Comparison of ENCODE assay signal across 17 cellular contexts in genomic region chr21:36753556-36753955, GRCh38. TPM values are rescaled to one million over a fixed set of nuclear protein-coding genes. Genes with fewer than 3 reads are reported as not detected.
DNase-seq lines count a peak whose midpoint lies in the region; ATAC-seq and TF ChIP-seq lines count a peak whose summit lies in the region.
"Had no signal": no experiment of that assay in that cellular context is flagged by ENCODE, and none has a peak within 500 bp of the region (broad histone marks: within the 10 kb centered on the region; RNA-seq: fewer than 3 reads in every experiment).

No MANE protein-coding gene starts in this region.

- no peaks in the 10 kb centered on the region for H3K27me3 Mint-ChIP-seq in chondrocyte (ENCODE audit: low read depth)
- H3K27me3 Mint-ChIP-seq in neural progenitor cell (ENCODE audit: insufficient read depth, low read depth) = peaks cover 8% of the 10 kb centered on the region

- H3K36me3 ChIP-seq in MG63 (peaks cover 15% of the 10 kb centered on the region), neural progenitor cell (no peaks in the 10 kb centered on the region), left lung (peaks cover 0 to 12% of the 10 kb centered on the region in 2 donors)
- H3K36me3 ChIP-seq: BLaER1 had no signal

- H3K4me3 ChIP-seq in AG10803 (ENCODE audit: low read length) = no peak overlapping the region
- no peak overlapping the region for H3K4me3 ChIP-seq in MG63
- no peak overlapping the region for H3K4me3 ChIP-seq in neural progenitor cell
- no peak overlapping the region for H3K4me3 ChIP-seq in left lung
- H3K4me3 ChIP-seq: BLaER1 had no signal

- H3K4me1 ChIP-seq in neural progenitor cell (peaks cover 73% of the 10 kb centered on the region), left lung (peaks cover 0 to 6% of the 10 kb centered on the region in 2 donors)

- no peaks in the 10 kb centered on the region for H4K20me1 ChIP-seq in neural progenitor cell (ENCODE audit: low read depth)
- H4K20me1 ChIP-seq: BLaER1 had no signal

- DNase-seq in AG10803 (ENCODE audit: low read depth) (peak; percentile 56), MG63 (peak; percentile 40), chondrocyte (ENCODE audit: low spot score) (no peak), neural progenitor cell (ENCODE audit: low spot score) (no peak), left lung (no peak), NCI-H1092 (lab: John Stamatoyannopoulos, UW) (no peak)
- no peak for DNase-seq in NK-92 treated with Interleukin-12 subunit alpha and Interleukin-12 subunit beta, amount 100 ng/mL, for 24 hours (lab: John Stamatoyannopoulos, UW)
- DNase-seq: activated B cell treated with CpG ODN at 0.5 μM for 24 hours; activated naive CD4-positive, alpha-beta T cell; central memory CD4-positive, alpha-beta T cell; DMS79; NCI-H446 treated with DMSO at 0.1 percent for 48 hours; small intestine had no signal

- H3K27me3 ChIP-seq in MG63 (no peaks in the 10 kb centered on the region), neural progenitor cell (peaks cover 4% of the 10 kb centered on the region), left lung (peaks cover 5 to 13% of the 10 kb centered on the region in 2 donors)
- H3K27me3 ChIP-seq: BLaER1 had no signal

- TF ChIP-seq CTCF in AG10803 (conservative IDR thresholded peaks at IDR 0.05; ENCODE audit: low read length) (no peak; the same call in 1 of the 2 replicates), chondrocyte (IDR thresholded peaks at IDR 0.05) (no peak), neural progenitor cell (IDR thresholded peaks at IDR 0.05) (no peak), left lung (IDR thresholded peaks at IDR 0.05) (no peak)

- H3K27ac Mint-ChIP-seq in chondrocyte (ENCODE audit: unreplicated experiment) = peak overlapping the region; percentile 58
- H3K27ac Mint-ChIP-seq in neural progenitor cell = peak overlapping the region; percentile 13
- H3K27ac Mint-ChIP-seq: activated B cell treated with CpG ODN at 0.5 μM for 24 hours; natural killer cell treated with Interleukin-12 subunit alpha and Interleukin-12 subunit beta and Interleukin-15 and Interleukin-18, amount 100 ng/mL, for 72 hours had no signal

- H3K9me3 Mint-ChIP-seq in chondrocyte (ENCODE audit: low read depth) = no peaks in the 10 kb centered on the region
- H3K9me3 Mint-ChIP-seq in neural progenitor cell = no peaks in the 10 kb centered on the region
- H3K9me3 Mint-ChIP-seq: activated B cell treated with CpG ODN at 0.5 μM for 24 hours; natural killer cell treated with Interleukin-12 subunit alpha and Interleukin-12 subunit beta and Interleukin-15 and Interleukin-18, amount 100 ng/mL, for 72 hours had no signal

- no peaks in the 10 kb centered on the region for H3K9me3 ChIP-seq in MG63
- H3K9me3 ChIP-seq in neural progenitor cell (ENCODE audit: low read depth) = no peaks in the 10 kb centered on the region
- no peaks in the 10 kb centered on the region for H3K9me3 ChIP-seq in left lung
- H3K9me3 ChIP-seq: BLaER1 had no signal

- ATAC-seq in left lung (no peak), GM18519 (IDR thresholded peaks at IDR 0.05; ENCODE audit: low FRiP score, unreplicated experiment) (no peak)
- ATAC-seq: natural killer cell treated with Interleukin-12 subunit alpha and Interleukin-12 subunit beta and Interleukin-15 and Interleukin-18, amount 100 ng/mL, for 72 hours had no signal

- peaks cover 47% of the 10 kb centered on the region for H3F3A ChIP-seq in neural progenitor cell (ENCODE audit: low read depth)

- no peak overlapping the region for H3K27ac ChIP-seq in neural progenitor cell
- H3K27ac ChIP-seq in left lung = no peak overlapping the region
- H3K27ac ChIP-seq: BLaER1, KMS-11 had no signal

- H3K4me3 Mint-ChIP-seq in chondrocyte (ENCODE audit: unreplicated experiment) (no peak overlapping the region), neural progenitor cell (no peak overlapping the region)
- H3K4me3 Mint-ChIP-seq: activated B cell treated with CpG ODN at 0.5 μM for 24 hours; natural killer cell treated with Interleukin-12 subunit alpha and Interleukin-12 subunit beta and Interleukin-15 and Interleukin-18, amount 100 ng/mL, for 72 hours had no signal

- H3K79me2 ChIP-seq in neural progenitor cell (ENCODE audit: low read depth) = no peaks in the 10 kb centered on the region

- peaks cover 55% of the 10 kb centered on the region for H3K4me1 Mint-ChIP-seq in chondrocyte (ENCODE audit: low read depth)
- H3K4me1 Mint-ChIP-seq in neural progenitor cell = peaks cover 77% of the 10 kb centered on the region

- H2AFZ ChIP-seq in neural progenitor cell (replicated peaks) = no peak overlapping the region

- no peak overlapping the region for H3K9ac ChIP-seq in neural progenitor cell
- H3K9ac ChIP-seq: BLaER1, KMS-11 had no signal

- intact Hi-C loops in left lung (cut with DNase I) = no loop called here

- peaks cover 4% of the 10 kb centered on the region for H3K36me3 Mint-ChIP-seq in chondrocyte (ENCODE audit: low read depth)
- H3K36me3 Mint-ChIP-seq in neural progenitor cell = peaks cover 9% of the 10 kb centered on the region

- no peak overlapping the region for H3K4me2 ChIP-seq in neural progenitor cell
- H3K4me2 ChIP-seq: BLaER1, KMS-11 had no signal

RNA-seq across cellular contexts. Expression of gene SIM2, which starts 54.6 kb away (rescaled TPM):
- 4.4 and 8.0 TPM in 2 replicates for total RNA-seq in MG63 (2014; rRNA removed; shearing (Covaris generic); ENCODE audit: low replicate concordance)
- total RNA-seq in chondrocyte (0.59 to 1.3 TPM (median 0.60 TPM) in 3 replicates), neural progenitor cell (ENCODE audit: low replicate concordance) (not detected in 2 replicates), left lung (not detected)
- total RNA-seq: activated B cell treated with CpG ODN at 0.5 μM for 24 hours had no signal

Comparison
In these comparisons a context has a peak if more than half of its experiments do, and no peak if none do; other contexts are left out.
1. DNase-seq: peak in AG10803 (single experiment) and MG63 (single experiment); none in chondrocyte (single experiment), neural progenitor cell (single experiment), NK-92 treated with Interleukin-12 subunit alpha and Interleukin-12 subunit beta, amount 100 ng/mL, for 24 hours (single experiment), left lung (0 of 2) and NCI-H1092 (single experiment).